Comparison of ENCODE assay signal across 10 cellular contexts in the genomic region with DNA sequence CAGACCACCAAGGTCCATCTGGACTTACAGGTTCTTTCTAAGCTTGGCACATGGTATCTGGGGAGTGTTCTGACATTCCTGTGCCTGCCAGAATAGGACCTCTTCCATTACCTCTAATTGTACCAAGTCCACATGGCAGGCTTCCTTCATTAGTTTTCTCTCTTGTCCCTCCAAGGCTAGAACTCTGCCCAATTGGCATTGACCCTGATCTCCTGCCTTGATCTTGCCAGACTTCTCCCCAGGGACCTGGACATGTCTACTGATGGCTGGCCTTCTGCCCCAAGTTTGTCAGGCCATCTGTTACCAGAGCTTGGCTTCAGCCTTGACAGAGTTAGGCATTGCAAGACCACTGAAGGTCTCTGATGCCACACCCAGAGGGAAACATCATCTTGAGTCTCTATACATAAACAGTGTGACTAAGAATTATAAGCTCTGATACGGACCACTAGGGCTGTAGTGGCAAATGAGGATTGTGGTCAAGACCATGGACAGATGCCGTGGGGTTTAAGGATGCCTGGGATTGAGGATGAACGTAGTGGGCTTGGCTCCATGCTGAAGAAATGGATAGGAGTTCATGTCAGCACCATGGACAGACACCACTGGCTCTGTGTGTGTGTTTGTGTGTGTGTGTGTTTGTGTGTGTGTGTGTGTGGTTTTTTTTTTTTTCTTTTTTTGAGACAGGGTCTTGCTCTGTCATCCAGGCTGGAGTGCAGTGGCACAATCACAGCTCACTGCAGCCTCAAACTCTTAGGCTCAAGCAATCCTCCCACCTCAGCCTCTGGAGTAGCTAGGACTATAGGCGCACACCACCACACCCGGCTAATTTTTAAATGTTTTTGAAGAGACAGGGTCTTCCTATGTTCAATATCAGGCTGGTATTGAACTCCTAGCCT. TPM values are rescaled to one million over a fixed set of nuclear protein-coding genes. Genes with fewer than 3 reads are reported as not detected.
DNase-seq lines count a peak whose midpoint lies in the region; ATAC-seq and TF ChIP-seq lines count a peak whose summit lies in the region.
"Had no signal": no experiment of that assay in that cellular context is flagged by ENCODE, and none has a peak within 500 bp of the region (broad histone marks: within the 10 kb centered on the region; RNA-seq: fewer than 3 reads in every experiment).

No MANE protein-coding gene starts in this region.

- H2AFZ ChIP-seq in GM23338: no peak overlapping the region

- H3K27ac Mint-ChIP-seq in GM23338: no peak overlapping the region
- H3K27ac Mint-ChIP-seq: activated CD4-positive, alpha-beta T cell treated with anti-CD3 and anti-CD28 coated beads, Interleukin-2, amount 10 ng/mL, durations not matched to agents 24 days and 14 days had no signal

- TF ChIP-seq POLR2A in NB4 (IDR thresholded peaks at IDR 0.05; ENCODE audit: extremely low read depth, insufficient read length): no peak

- ATAC-seq in GM23338: peak; percentile 99

- H3K4me1 ChIP-seq in GM23338 (ENCODE audit: insufficient read depth): no peaks in the 10 kb centered on the region
- H3K4me1 ChIP-seq: ascending aorta had no signal

- no peak overlapping the region for H3K4me2 ChIP-seq in GM23338

- H3K36me3 Mint-ChIP-seq in GM23338 (ENCODE audit: low read depth): no peaks in the 10 kb centered on the region

- H3K79me2 ChIP-seq in GM23338 (replicated peaks; ENCODE audit: insufficient read depth): no peaks in the 10 kb centered on the region

- no peaks in the 10 kb centered on the region; the same call in 1 of the 2 replicates for H4K20me1 ChIP-seq in GM23338 (replicated peaks; ENCODE audit: insufficient read depth)

- H3K9me2 ChIP-seq in GM23338 (ENCODE audit: insufficient read depth): no peaks in the 10 kb centered on the region; the same call in 1 of the 2 replicates

- no peak overlapping the region for H3K4me3 Mint-ChIP-seq in GM23338
- H3K4me3 Mint-ChIP-seq: activated CD4-positive, alpha-beta T cell treated with anti-CD3 and anti-CD28 coated beads, Interleukin-2, amount 10 ng/mL, durations not matched to agents 24 days and 14 days had no signal

- no peaks in the 10 kb centered on the region for H3K36me3 ChIP-seq in GM23338 (ENCODE audit: insufficient read depth)
- H3K36me3 ChIP-seq: ascending aorta had no signal

- H3K4me1 Mint-ChIP-seq in GM23338: no peaks in the 10 kb centered on the region
- H3K4me1 Mint-ChIP-seq: activated CD4-positive, alpha-beta T cell treated with anti-CD3 and anti-CD28 coated beads, Interleukin-2, amount 10 ng/mL, durations not matched to agents 24 days and 14 days had no signal

- H3K27me3 ChIP-seq in GM23338 (ENCODE audit: insufficient read depth): no peaks in the 10 kb centered on the region
- H3K27me3 ChIP-seq: ascending aorta had no signal

- no peaks in the 10 kb centered on the region for H3K9me3 Mint-ChIP-seq in GM23338

- no peak for TF ChIP-seq CTCF in GM23338 (conservative IDR thresholded peaks at IDR 0.05; ENCODE audit: low read depth in 2 of 2)
- no peak for TF ChIP-seq CTCF in NB4 (IDR thresholded peaks at IDR 0.05; ENCODE audit: low read depth, low read length)

- no peak overlapping the region for H3K27ac ChIP-seq in GM23338 (ENCODE audit: low read depth)
- H3K27ac ChIP-seq: ascending aorta had no signal

- H3K27me3 Mint-ChIP-seq in GM23338 (ENCODE audit: insufficient read depth, low read depth, poor library complexity): peaks cover 3% of the 10 kb centered on the region

- DNase-seq in GM23338 (ENCODE audit: low spot score): peak; percentile 89
- peak; percentile 66 for DNase-seq in NB4 (ENCODE audit: low read depth)
- DNase-seq in ecto neural progenitor cell (ENCODE audit: low spot score): peak; percentile 81
- peak; percentile 75 for DNase-seq in myocyte (ENCODE audit: low read depth)
- DNase-seq in activated CD4-positive, alpha-beta T cell treated with anti-CD3 and anti-CD28 coated beads, Interleukin-2, amount 50 U/mL, for 1 hour: no peak
- DNase-seq in inferior parietal cortex (ENCODE audit: extremely low spot score): no peak
- no peak for DNase-seq in SKM-1 (lab: John Stamatoyannopoulos, UW; ENCODE audit: unreplicated experiment)
- DNase-seq: activated CD4-positive, alpha-beta T cell treated with anti-CD3 and anti-CD28 coated beads, Interleukin-2, amount 10 ng/mL, durations not matched to agents 24 days and 14 days; posterior cingulate gyrus had no signal

- H3F3A ChIP-seq in GM23338 (replicated peaks; ENCODE audit: low read depth): no peaks in the 10 kb centered on the region

- H3K4me3 ChIP-seq in GM23338: no peak overlapping the region
- no peak overlapping the region for H3K4me3 ChIP-seq in NB4 (ENCODE audit: low read depth, low read length)
- H3K4me3 ChIP-seq: ascending aorta had no signal

TF ChIP-seq in GM23338, 12 proteins besides CTCF, POLR2A, EP300 and RAD21 (continues in another document):
- TF ChIP-seq STAT1 (IDR thresholded peaks at IDR 0.05; ENCODE audit: unreplicated experiment) (no peak), JUNB (IDR thresholded peaks at IDR 0.05; ENCODE audit: unreplicated experiment) (no peak), EZH2phosphoT487 (IDR thresholded peaks at IDR 0.05; ENCODE audit: unreplicated experiment) (no peak), NANOG (IDR thresholded peaks at IDR 0.05; ENCODE audit: borderline replicate concordance) (no peak), ZNF114 (CRISPR knock-in tag; IDR thresholded peaks at IDR 0.05) (no peak), CREB1 (CRISPR knock-in tag; IDR thresholded peaks at IDR 0.05; ENCODE audit: low read depth) (0 out of 2 replicates have a peak, but pooled peaks have one; percentile 52), EZH2 (IDR thresholded peaks at IDR 0.05; ENCODE audit: low read depth, unreplicated experiment) (no peak), POLR2AphosphoS5 (IDR thresholded peaks at IDR 0.05; ENCODE audit: low read depth) (no peak)
- TF ChIP-seq, protein P1, sequence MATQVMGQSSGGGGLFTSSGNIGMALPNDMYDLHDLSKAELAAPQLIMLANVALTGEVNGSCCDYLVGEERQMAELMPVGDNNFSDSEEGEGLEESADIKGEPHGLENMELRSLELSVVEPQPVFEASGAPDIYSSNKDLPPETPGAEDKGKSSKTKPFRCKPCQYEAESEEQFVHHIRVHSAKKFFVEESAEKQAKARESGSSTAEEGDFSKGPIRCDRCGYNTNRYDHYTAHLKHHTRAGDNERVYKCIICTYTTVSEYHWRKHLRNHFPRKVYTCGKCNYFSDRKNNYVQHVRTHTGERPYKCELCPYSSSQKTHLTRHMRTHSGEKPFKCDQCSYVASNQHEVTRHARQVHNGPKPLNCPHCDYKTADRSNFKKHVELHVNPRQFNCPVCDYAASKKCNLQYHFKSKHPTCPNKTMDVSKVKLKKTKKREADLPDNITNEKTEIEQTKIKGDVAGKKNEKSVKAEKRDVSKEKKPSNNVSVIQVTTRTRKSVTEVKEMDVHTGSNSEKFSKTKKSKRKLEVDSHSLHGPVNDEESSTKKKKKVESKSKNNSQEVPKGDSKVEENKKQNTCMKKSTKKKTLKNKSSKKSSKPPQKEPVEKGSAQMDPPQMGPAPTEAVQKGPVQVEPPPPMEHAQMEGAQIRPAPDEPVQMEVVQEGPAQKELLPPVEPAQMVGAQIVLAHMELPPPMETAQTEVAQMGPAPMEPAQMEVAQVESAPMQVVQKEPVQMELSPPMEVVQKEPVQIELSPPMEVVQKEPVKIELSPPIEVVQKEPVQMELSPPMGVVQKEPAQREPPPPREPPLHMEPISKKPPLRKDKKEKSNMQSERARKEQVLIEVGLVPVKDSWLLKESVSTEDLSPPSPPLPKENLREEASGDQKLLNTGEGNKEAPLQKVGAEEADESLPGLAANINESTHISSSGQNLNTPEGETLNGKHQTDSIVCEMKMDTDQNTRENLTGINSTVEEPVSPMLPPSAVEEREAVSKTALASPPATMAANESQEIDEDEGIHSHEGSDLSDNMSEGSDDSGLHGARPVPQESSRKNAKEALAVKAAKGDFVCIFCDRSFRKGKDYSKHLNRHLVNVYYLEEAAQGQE (IDR thresholded peaks at IDR 0.05; ENCODE audit: unreplicated experiment): peak; percentile 83

RNA-seq across cellular contexts. Expression of a gene that starts 19.5 kb away (rescaled TPM):
- 68.2 and 72.2 TPM in 2 replicates for total RNA-seq in GM23338 (2014; rRNA removed; shearing (Covaris generic))
- polyA plus RNA-seq in GM23338 (2016; fragmentation: Nextera tagmentation; extraction: Ambion mirVana): 147 and 151 TPM in 2 replicates
- 38.8 and 41.4 TPM in 2 replicates for total RNA-seq in myocyte
- 81.4 TPM for polyA plus RNA-seq in myocyte (2012)

RNA-seq across cellular contexts. Expression of a gene that starts 57.9 kb away (rescaled TPM):
- 13.9 and 21.5 TPM in 2 replicates for total RNA-seq in GM23338 (2014; rRNA removed; shearing (Covaris generic))
- 4.0 and 4.7 TPM in 2 replicates for polyA plus RNA-seq in GM23338 (2016; fragmentation: Nextera tagmentation; extraction: Ambion mirVana)
- total RNA-seq in myocyte: 29.0 and 37.5 TPM in 2 replicates
- polyA plus RNA-seq in myocyte (2012): 36.2 TPM

Comparison
In these comparisons a context has a peak if more than half of its experiments do, and no peak if none do; other contexts are left out.
1. DNase-seq: peak in GM23338 (single experiment), NB4 (single experiment), ecto neural progenitor cell (single experiment) and myocyte (single experiment); none in activated CD4-positive, alpha-beta T cell treated with anti-CD3 and anti-CD28 coated beads, Interleukin-2, amount 50 U/mL, for 1 hour (single experiment), inferior parietal cortex (single experiment) and SKM-1 (single experiment).